Comparison of ENCODE assay signal across 24 cellular contexts in the genomic region with DNA sequence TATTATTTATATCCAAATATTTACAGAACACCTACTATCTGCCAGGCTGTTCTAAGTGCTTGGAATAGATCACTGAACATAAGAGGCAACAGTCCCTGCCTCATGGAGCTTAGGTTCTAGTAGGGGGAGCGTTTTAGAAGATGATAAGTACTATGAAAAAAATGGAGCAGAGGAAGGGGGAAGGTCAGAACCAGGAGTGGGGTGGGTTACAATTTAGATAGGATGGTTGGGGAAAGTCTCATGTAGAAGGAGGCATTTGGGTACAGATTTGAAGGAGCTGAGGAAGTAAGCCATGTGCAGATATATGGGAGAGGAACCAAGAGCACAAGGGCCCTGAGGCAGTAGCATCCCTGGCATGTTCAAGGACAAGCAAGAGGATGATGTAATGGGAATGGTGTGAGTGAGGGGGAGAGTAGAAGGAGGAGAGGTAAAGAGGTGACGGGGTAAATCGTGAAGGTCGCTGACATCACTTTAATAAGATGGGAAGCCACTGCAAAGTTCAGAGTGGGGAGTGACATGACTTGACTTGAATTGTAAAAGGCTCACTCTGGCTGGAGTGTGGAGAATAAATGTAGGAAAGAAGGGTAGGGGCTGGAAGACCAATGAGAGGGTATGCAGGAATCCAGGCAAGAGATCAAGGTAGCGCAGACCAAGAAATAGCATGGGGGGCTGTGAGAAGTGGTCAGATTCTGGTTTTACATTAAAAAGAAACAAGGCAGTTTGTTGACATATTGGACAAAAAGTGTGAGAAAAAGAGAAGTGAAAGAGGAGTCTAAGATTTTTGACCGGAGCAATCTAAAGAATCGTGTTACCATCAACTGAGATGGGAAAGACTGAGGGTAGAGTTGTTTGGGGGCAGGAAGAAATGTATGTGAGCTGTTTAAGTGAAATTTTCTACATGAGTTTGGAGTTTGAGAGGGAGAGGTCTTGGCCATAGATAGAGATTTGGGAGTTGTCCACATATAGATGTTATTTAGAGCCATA.
"Had no signal": no experiment of that assay in that cellular context is flagged by ENCODE, and none has a peak within 500 bp of the region (broad histone marks: within the 10 kb centered on the region; RNA-seq: fewer than 3 reads in every experiment).

No MANE protein-coding gene starts in this region.

- H3K27ac ChIP-seq: VCaP had no signal

- ATAC-seq: activated naive CD4-positive, alpha-beta T cell treated with anti-CD3 and anti-CD28 coated beads, Interleukin-2, amount 50 U/mL, for 72 hours; activated naive CD8-positive, alpha-beta T cell treated with anti-CD3 and anti-CD28 coated beads, Interleukin-2, amount 50 U/mL, for 24 hours; activated T-cell treated with anti-CD3 and anti-CD28 coated beads, Interleukin-2, amount 50 U/mL, for 4 hours; T-helper 17 cell had no signal

- FAIRE-seq: astrocyte had no signal

- DNase-seq: activated CD4-positive, alpha-beta memory T cell treated with anti-CD3 and anti-CD28 coated beads for 36 hours; activated CD4-positive, alpha-beta T cell treated with anti-CD3 and anti-CD28 coated beads, Interleukin-2, amount 10 ng/mL, durations not matched to agents 7 days and 5 days; activated CD4-positive, CD25-positive, alpha-beta regulatory T cell; activated CD8-positive, alpha-beta memory T cell treated with anti-CD3 and anti-CD28 coated beads for 24 hours; activated effector memory CD4-positive, alpha-beta T cell treated with anti-CD3 and anti-CD28 coated beads, Interleukin-2, amount 50 U/mL, for 16 hours; activated naive CD4-positive, alpha-beta T cell treated with Interleukin-2 at 50 U/mL for 16 hours; activated naive CD8-positive, alpha-beta T cell treated with anti-CD3 and anti-CD28 coated beads, Interleukin-2, amount 50 U/mL, for 24 hours; activated T-cell treated with anti-CD3 and anti-CD28 coated beads, Interleukin-2, amount 50 U/mL, for 4 hours; amniotic stem cell; cortex of kidney; MM.1S; NCI-H1092 treated with DMSO at 0.1 percent for 48 hours; NCI-H1436; NCI-H1694 treated with DMSO at 0.1 percent for 48 hours; NCI-H2029 treated with DMSO at 0.1 percent for 48 hours; NCI-H510A treated with DMSO at 0.1 percent for 48 hours; NCI-H69; NK-92 treated with Interleukin-12 subunit alpha and Interleukin-12 subunit beta, amount 100 ng/mL, for 24 hours; SIG-M5; T-helper 17 cell; T1000 had no signal
